34 cellular contexts compared by ENCODE assay signal in genomic region chr16:50516890-50517289, GRCh38.
"Had no signal": no experiment of that assay in that cellular context is flagged by ENCODE, and none has a peak within 500 bp of the region (broad histone marks: within the 10 kb centered on the region; RNA-seq: fewer than 3 reads in every experiment).

No MANE protein-coding gene starts in this region.

- DNase-seq: Karpas-422, Kasumi-1, MG63, MM.1S, MV-4-11, NCI-H1048, NCI-H1092, NCI-H1092 treated with DMSO at 0.1 percent for 48 hours, NCI-H1105, NCI-H1105 treated with DMSO at 0.1 percent for 48 hours, NCI-H1417, NCI-H1417 treated with DMSO at 0.1 percent for 48 hours, NCI-H1436, NCI-H1436 treated with DMSO at 0.1 percent for 48 hours, NCI-H146, NCI-H1694, NCI-H1694 treated with DMSO at 0.1 percent for 48 hours, NCI-H187, NCI-H187 treated with DMSO at 0.1 percent for 48 hours, NCI-H1930, NCI-H2029, NCI-H2029 treated with DMSO at 0.1 percent for 48 hours, NCI-H2081, NCI-H2081 treated with DMSO at 0.1 percent for 48 hours, NCI-H2107, NCI-H2171, NCI-H2171 treated with DMSO at 0.1 percent for 48 hours, NCI-H2227 treated with DMSO at 0.1 percent for 48 hours, NCI-H226, NCI-H345, NCI-H446, NCI-H446 treated with DMSO at 0.1 percent for 48 hours, NCI-H510A, NCI-H510A treated with DMSO at 0.1 percent for 48 hours had no signal

- H3K9me3 ChIP-seq: MG63 had no signal

- H3K36me3 ChIP-seq: MG63 had no signal

- H3K4me3 ChIP-seq: MG63 had no signal

- H3K27me3 ChIP-seq: MG63 had no signal
